ENCODE assay signal across 12 cellular contexts in the genomic region with DNA sequence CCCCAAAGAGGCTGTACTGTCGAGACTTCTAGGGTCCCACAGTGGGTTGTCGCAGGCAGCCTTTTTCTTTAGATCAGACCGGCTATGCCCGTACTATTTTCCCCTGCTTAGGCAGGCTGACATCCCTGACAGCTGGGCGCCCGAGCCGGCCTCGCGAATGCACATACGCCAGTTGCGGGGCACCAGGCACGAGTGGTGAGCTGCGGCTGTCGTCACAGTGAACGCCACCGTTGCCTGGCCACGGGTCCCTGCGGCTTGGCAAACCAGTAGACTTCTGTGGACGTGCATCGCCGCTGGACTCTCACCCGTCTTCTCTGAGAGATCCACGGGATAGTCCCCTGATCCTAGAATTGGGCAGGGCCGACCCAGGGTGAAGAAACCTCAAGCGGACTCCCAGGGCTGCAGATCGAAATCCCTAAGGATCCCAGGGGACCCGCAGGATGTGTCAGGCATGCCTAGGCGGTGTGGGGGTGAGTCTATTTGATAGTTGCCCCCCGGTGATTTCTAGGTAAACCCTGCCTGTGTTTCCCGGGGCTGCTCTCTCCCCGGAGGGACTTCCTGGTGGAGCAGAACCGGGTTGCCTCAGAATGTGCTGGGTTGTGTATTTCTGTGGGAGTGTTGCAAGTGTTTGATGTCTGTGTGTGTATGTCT.
"Had no signal": no experiment of that assay in that cellular context is flagged by ENCODE, and none has a peak within 500 bp of the region (broad histone marks: within the 10 kb centered on the region; RNA-seq: fewer than 3 reads in every experiment).

No MANE protein-coding gene starts in this region.

- H3K27ac ChIP-seq: dorsolateral prefrontal cortex, heart left ventricle, neural progenitor cell, parathyroid adenoma, skin epidermis, tibial artery had no signal

- H3K4me3 ChIP-seq: dorsolateral prefrontal cortex, heart left ventricle, neural progenitor cell, skin epidermis, tibial artery had no signal

- H3K9me3 ChIP-seq: heart left ventricle, tibial artery had no signal

- ATAC-seq: heart left ventricle had no signal

- H3K36me3 Mint-ChIP-seq: activated naive CD8-positive, alpha-beta T cell treated with anti-CD3 and anti-CD28 coated beads for 36 hours; mesothelial cell of epicardium; neural progenitor cell had no signal

- H3K36me3 ChIP-seq: heart left ventricle, neural progenitor cell, tibial artery had no signal

- H3K9me3 Mint-ChIP-seq: activated naive CD8-positive, alpha-beta T cell treated with anti-CD3 and anti-CD28 coated beads for 36 hours had no signal

- H3K27me3 ChIP-seq: dorsolateral prefrontal cortex, neural progenitor cell had no signal

- H3K4me1 Mint-ChIP-seq: activated CD4-positive, alpha-beta T cell treated with anti-CD3 and anti-CD28 coated beads, Interleukin-2, amount 10 ng/mL, durations not matched to agents 7 days and 5 days; activated naive CD8-positive, alpha-beta T cell treated with anti-CD3 and anti-CD28 coated beads for 36 hours; mesothelial cell of epicardium; neural progenitor cell had no signal

- H3K27ac Mint-ChIP-seq: activated CD4-positive, alpha-beta T cell treated with anti-CD3 and anti-CD28 coated beads, Interleukin-2, amount 10 ng/mL, durations not matched to agents 7 days and 5 days; activated naive CD8-positive, alpha-beta T cell treated with anti-CD3 and anti-CD28 coated beads for 36 hours; mesothelial cell of epicardium; neural progenitor cell had no signal

- DNase-seq: activated CD4-positive, alpha-beta T cell treated with anti-CD3 and anti-CD28 coated beads, Interleukin-2, amount 10 ng/mL, durations not matched to agents 7 days and 5 days; activated naive CD8-positive, alpha-beta T cell treated with anti-CD3 and anti-CD28 coated beads for 36 hours; anterior cingulate cortex; foreskin melanocyte; heart left ventricle; T-helper 1 cell had no signal

- H3K4me3 Mint-ChIP-seq: activated CD4-positive, alpha-beta T cell treated with anti-CD3 and anti-CD28 coated beads, Interleukin-2, amount 10 ng/mL, durations not matched to agents 7 days and 5 days; activated naive CD8-positive, alpha-beta T cell treated with anti-CD3 and anti-CD28 coated beads for 36 hours; mesothelial cell of epicardium; neural progenitor cell had no signal

- H3K4me1 ChIP-seq: heart left ventricle, neural progenitor cell, parathyroid adenoma, tibial artery had no signal

- H3K9ac ChIP-seq: neural progenitor cell, parathyroid adenoma had no signal

- H3K27me3 Mint-ChIP-seq: activated CD4-positive, alpha-beta T cell treated with anti-CD3 and anti-CD28 coated beads, Interleukin-2, amount 10 ng/mL, durations not matched to agents 7 days and 5 days had no signal
